22 cellular contexts compared by ENCODE assay signal in the genomic region with DNA sequence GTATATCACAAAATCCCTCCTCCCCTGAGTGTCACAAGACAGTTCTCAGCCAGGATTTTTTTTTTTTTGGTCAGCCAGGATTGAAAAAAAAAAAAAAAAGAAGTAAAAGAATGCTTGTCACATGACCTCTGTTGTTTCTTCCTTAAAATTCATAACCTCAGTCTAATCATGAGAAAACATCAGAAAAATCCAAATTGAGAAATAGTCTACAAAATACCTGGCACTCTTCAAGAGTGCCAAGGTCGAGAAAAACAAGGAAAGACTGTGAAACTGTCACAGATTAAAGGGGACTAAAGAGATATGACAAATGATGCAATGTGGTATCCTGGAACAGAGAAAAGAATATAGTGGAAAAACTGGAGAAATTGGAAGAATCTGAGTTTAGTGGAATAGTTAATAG.
"Had no signal": no experiment of that assay in that cellular context is flagged by ENCODE, and none has a peak within 500 bp of the region (broad histone marks: within the 10 kb centered on the region; RNA-seq: fewer than 3 reads in every experiment).

No MANE protein-coding gene starts in this region.

- H3K4me3 ChIP-seq: dorsolateral prefrontal cortex, esophagus muscularis mucosa, heart left ventricle, sigmoid colon, smooth muscle cell, transverse colon had no signal

- ATAC-seq: activated CD8-positive, alpha-beta T cell treated with anti-CD3 and anti-CD28 coated beads for 36 hours; heart left ventricle; left cardiac atrium; natural killer cell; stimulated activated naive B cell treated with anti-CD40 and anti-IgM and Interleukin-4, amounts not matched to agents 10 μg/mL and 1 μg/mL and 100 μg/mL, for 72 hours had no signal

- H3K9me3 ChIP-seq: esophagus muscularis mucosa, heart left ventricle, sigmoid colon, transverse colon had no signal

- H3K4me1 Mint-ChIP-seq: natural killer cell had no signal

- H3K36me3 ChIP-seq: esophagus muscularis mucosa, heart left ventricle, sigmoid colon, transverse colon had no signal

- H3K27me3 Mint-ChIP-seq: activated CD8-positive, alpha-beta T cell treated with anti-CD3 and anti-CD28 coated beads for 36 hours; activated naive CD8-positive, alpha-beta T cell; activated T-cell treated with anti-CD3 and anti-CD28 coated beads, Interleukin-2, amount 50 U/mL, for 24 hours; central memory CD8-positive, alpha-beta T cell; progenitor cell of endocrine pancreas had no signal

- H3K36me3 Mint-ChIP-seq: activated naive CD8-positive, alpha-beta T cell; natural killer cell; stimulated activated naive B cell treated with anti-CD40 and anti-IgM and Interleukin-4, amounts not matched to agents 10 μg/mL and 1 μg/mL and 100 μg/mL, for 72 hours had no signal

- H3K4me2 ChIP-seq: smooth muscle cell had no signal

- H3K27me3 ChIP-seq: dorsolateral prefrontal cortex, esophagus muscularis mucosa, heart left ventricle, sigmoid colon, transverse colon had no signal

- H3K9me3 Mint-ChIP-seq: activated CD8-positive, alpha-beta T cell treated with anti-CD3 and anti-CD28 coated beads for 36 hours; activated T-cell treated with anti-CD3 and anti-CD28 coated beads, Interleukin-2, amount 50 U/mL, for 24 hours; activated T-helper 2 cell treated with anti-CD3 and anti-CD28 coated beads, Interferon-gamma antibody, Interleukin-2, Interleukin-4, amounts not matched to agents 10 μg/mL and 5 μg/mL and 100 μg/mL, durations not matched to agents 14 hours and 24 hours and 36 hours; central memory CD8-positive, alpha-beta T cell; natural killer cell had no signal

- DNase-seq: activated CD4-positive, alpha-beta T cell treated with anti-CD3 and anti-CD28 coated beads for 48 hours; activated CD8-positive, alpha-beta T cell treated with anti-CD3 and anti-CD28 coated beads for 36 hours; activated naive CD4-positive, alpha-beta T cell; activated T-cell treated with anti-CD3 and anti-CD28 coated beads, Interleukin-2, amount 50 U/mL, for 24 hours; dorsolateral prefrontal cortex; heart left ventricle; left cardiac atrium; midbrain; natural killer cell; retina; sigmoid colon; stimulated activated CD4-positive, alpha-beta T cell treated with anti-CD3 and anti-CD28 coated beads, Interleukin-15, amount 100 ng/mL, for 24 hours; stimulated activated CD4-positive, alpha-beta T cell treated with anti-CD3 and anti-CD28 coated beads, Interleukin-2, amount 100 ng/mL, for 48 hours; stimulated activated CD8-positive, alpha-beta memory T cell treated with anti-CD3 and anti-CD28 coated beads, Interleukin-4, amount 100 ng/mL, for 48 hours; stimulated activated naive B cell treated with anti-CD40 and anti-IgM and Interleukin-4, amounts not matched to agents 10 μg/mL and 1 μg/mL and 100 μg/mL, for 72 hours; transverse colon had no signal

- H3K27ac ChIP-seq: dorsolateral prefrontal cortex, esophagus muscularis mucosa, heart left ventricle, sigmoid colon, transverse colon had no signal

- H3K27ac Mint-ChIP-seq: activated CD8-positive, alpha-beta T cell treated with anti-CD3 and anti-CD28 coated beads for 36 hours; activated naive CD8-positive, alpha-beta T cell; activated T-cell treated with anti-CD3 and anti-CD28 coated beads, Interleukin-2, amount 50 U/mL, for 24 hours; activated T-helper 2 cell treated with anti-CD3 and anti-CD28 coated beads, Interferon-gamma antibody, Interleukin-2, Interleukin-4, amounts not matched to agents 10 μg/mL and 5 μg/mL and 100 μg/mL, durations not matched to agents 14 hours and 24 hours and 36 hours; natural killer cell; progenitor cell of endocrine pancreas; stimulated activated naive B cell treated with anti-CD40 and anti-IgM and Interleukin-4, amounts not matched to agents 10 μg/mL and 1 μg/mL and 100 μg/mL, for 72 hours had no signal

- H3K4me3 Mint-ChIP-seq: activated CD8-positive, alpha-beta T cell treated with anti-CD3 and anti-CD28 coated beads for 36 hours; activated naive CD8-positive, alpha-beta T cell; activated T-cell treated with anti-CD3 and anti-CD28 coated beads, Interleukin-2, amount 50 U/mL, for 24 hours; central memory CD8-positive, alpha-beta T cell; natural killer cell; stimulated activated naive B cell treated with anti-CD40 and anti-IgM and Interleukin-4, amounts not matched to agents 10 μg/mL and 1 μg/mL and 100 μg/mL, for 72 hours had no signal
